In genomic region chr12:47786662-47786974, GRCh38 we compare ENCODE assay signal across 20 cellular contexts. TPM values are rescaled to one million over a fixed set of nuclear protein-coding genes. Genes with fewer than 3 reads are reported as not detected.
DNase-seq lines count a peak whose midpoint lies in the region; ATAC-seq and TF ChIP-seq lines count a peak whose summit lies in the region.
"Had no signal": no experiment of that assay in that cellular context is flagged by ENCODE, and none has a peak within 500 bp of the region (broad histone marks: within the 10 kb centered on the region; RNA-seq: fewer than 3 reads in every experiment).

No MANE protein-coding gene starts in this region.

- H3K9me3 Mint-ChIP-seq in activated T-cell treated with anti-CD3 and anti-CD28 coated beads, Interleukin-2, amount 50 U/mL, for 24 hours, result no peaks in the 10 kb centered on the region
- H3K9me3 Mint-ChIP-seq in activated T-helper 17 cell treated with anti-CD3 and anti-CD28 coated beads, Interleukin-2, amount 50 U/mL, for 72 hours, result no peaks in the 10 kb centered on the region
- H3K9me3 Mint-ChIP-seq in stimulated activated naive CD8-positive, alpha-beta T cell treated with anti-CD3 and anti-CD28 coated beads, Interleukin-15, amount 100 ng/mL, for 72 hours, result no peaks in the 10 kb centered on the region
- no peaks in the 10 kb centered on the region for H3K9me3 Mint-ChIP-seq in glutamatergic neuron (ENCODE audit: unreplicated experiment)
- H3K9me3 Mint-ChIP-seq: CD14-positive monocyte, H9 had no signal

- H3K27ac ChIP-seq in esophagus muscularis mucosa (replicated peaks in 1 of 4), result peak overlapping the region; percentile 58 to 71 (median 64)
- H3K27ac ChIP-seq: A549, pancreas, VCaP had no signal

- H3K36me3 ChIP-seq in esophagus muscularis mucosa, result peaks cover 75 to 100% (median 100%) of the 10 kb centered on the region in 4 donors

- no peak for DNase-seq in activated T-cell treated with anti-CD3 and anti-CD28 coated beads, Interleukin-2, amount 50 U/mL, for 24 hours
- DNase-seq in activated T-cell treated with anti-CD3 and anti-CD28 coated beads for 4 hours (no peak), esophagus muscularis mucosa (ENCODE audit: extremely low spot score) (no peak), lower leg skin (ENCODE audit: low spot score in 2 of 2) (no peak), glutamatergic neuron (no peak)
- DNase-seq in stimulated activated naive CD8-positive, alpha-beta T cell treated with anti-CD3 and anti-CD28 coated beads, Interleukin-15, amount 100 ng/mL, for 72 hours, result no peak
- DNase-seq: activated CD8-positive, alpha-beta memory T cell treated with anti-CD3 and anti-CD28 coated beads, Interleukin-2, amount 50 U/mL, for 4 hours; DMS79; foreskin fibroblast; H9; KBM-7; NCI-H2029 had no signal

- no peak for TF ChIP-seq POLR2A in esophagus muscularis mucosa (IDR thresholded peaks at IDR 0.05; ENCODE audit: low read depth)
- no peak for TF ChIP-seq POLR2A in lower leg skin (IDR thresholded peaks at IDR 0.05)

- 90% methylated on average over 7 of the region's 7 CpGs for WGBS in esophagus muscularis mucosa
- WGBS in lower leg skin, 2 donors, result 81 to 87% methylated on average over 4 to 7 of the region's 7 CpGs

- no peak overlapping the region for H3K4me3 ChIP-seq in esophagus muscularis mucosa
- no peak overlapping the region for H3K4me3 ChIP-seq in lower leg skin (ENCODE audit: low read depth, poor library complexity, severe bottlenecking)
- H3K4me3 ChIP-seq: A549, pancreas, skin epidermis had no signal

- H3K9me3 ChIP-seq in esophagus muscularis mucosa, result no peaks in the 10 kb centered on the region
- H3K9me3 ChIP-seq: A549, pancreas had no signal

- H3K4me1 ChIP-seq in esophagus muscularis mucosa, result peaks cover 5 to 54% (median 39%) of the 10 kb centered on the region in 4 donors
- H3K4me1 ChIP-seq: A549, pancreas had no signal

- no peak for ATAC-seq in activated T-helper 17 cell treated with anti-CD3 and anti-CD28 coated beads, Interleukin-2, amount 50 U/mL, for 72 hours (replicated peaks)
- ATAC-seq in stimulated activated naive CD8-positive, alpha-beta T cell treated with anti-CD3 and anti-CD28 coated beads, Interleukin-15, amount 100 ng/mL, for 72 hours, result no peak
- ATAC-seq in HG03378 (IDR thresholded peaks at IDR 0.05; ENCODE audit: unreplicated experiment), result no peak
- ATAC-seq: A549, pancreas, Right ventricle myocardium inferior had no signal

- TF ChIP-seq CTCF in esophagus muscularis mucosa (IDR thresholded peaks at IDR 0.05) (no peak), lower leg skin (IDR thresholded peaks at IDR 0.05) (no peak), glutamatergic neuron (IDR thresholded peaks at IDR 0.05; ENCODE audit: partially characterized antibody, unreplicated experiment) (no peak)

- no peak for TF ChIP-seq EP300 in esophagus muscularis mucosa (IDR thresholded peaks at IDR 0.05)

- H3K27me3 Mint-ChIP-seq in activated T-cell treated with anti-CD3 and anti-CD28 coated beads, Interleukin-2, amount 50 U/mL, for 24 hours, result no peaks in the 10 kb centered on the region
- H3K27me3 Mint-ChIP-seq in activated T-helper 17 cell treated with anti-CD3 and anti-CD28 coated beads, Interleukin-2, amount 50 U/mL, for 72 hours, result no peaks in the 10 kb centered on the region
- H3K27me3 Mint-ChIP-seq in stimulated activated naive CD8-positive, alpha-beta T cell treated with anti-CD3 and anti-CD28 coated beads, Interleukin-15, amount 100 ng/mL, for 72 hours, result no peaks in the 10 kb centered on the region
- peaks cover 3% of the 10 kb centered on the region for H3K27me3 Mint-ChIP-seq in glutamatergic neuron (ENCODE audit: unreplicated experiment)

- H3K4me1 Mint-ChIP-seq in activated T-cell treated with anti-CD3 and anti-CD28 coated beads, Interleukin-2, amount 50 U/mL, for 24 hours (ENCODE audit: low read depth), result peaks cover 32% of the 10 kb centered on the region
- peaks cover 8% of the 10 kb centered on the region for H3K4me1 Mint-ChIP-seq in activated T-helper 17 cell treated with anti-CD3 and anti-CD28 coated beads, Interleukin-2, amount 50 U/mL, for 72 hours
- peaks cover 87% of the 10 kb centered on the region for H3K4me1 Mint-ChIP-seq in stimulated activated naive CD8-positive, alpha-beta T cell treated with anti-CD3 and anti-CD28 coated beads, Interleukin-15, amount 100 ng/mL, for 72 hours
- H3K4me1 Mint-ChIP-seq in glutamatergic neuron (ENCODE audit: low read depth, unreplicated experiment), result peaks cover 2% of the 10 kb centered on the region
- H3K4me1 Mint-ChIP-seq: CD14-positive monocyte, H9 had no signal

- peak overlapping the region; percentile 94 for H3K27ac Mint-ChIP-seq in activated T-cell treated with anti-CD3 and anti-CD28 coated beads, Interleukin-2, amount 50 U/mL, for 24 hours
- peak overlapping the region; percentile 90 for H3K27ac Mint-ChIP-seq in activated T-helper 17 cell treated with anti-CD3 and anti-CD28 coated beads, Interleukin-2, amount 50 U/mL, for 72 hours
- peak overlapping the region; percentile 78 to 90 for H3K27ac Mint-ChIP-seq in stimulated activated naive CD8-positive, alpha-beta T cell treated with anti-CD3 and anti-CD28 coated beads, Interleukin-15, amount 100 ng/mL, for 72 hours
- no peak overlapping the region for H3K27ac Mint-ChIP-seq in glutamatergic neuron (ENCODE audit: unreplicated experiment)
- H3K27ac Mint-ChIP-seq: H9 had no signal

- intact Hi-C loops in esophagus muscularis mucosa (cut with DNase I), result no loop called here
- intact Hi-C loops in lower leg skin (cut with DNase I; ENCODE audit: low total_unique reads), result no loop called here

- H3K4me3 Mint-ChIP-seq in activated T-cell treated with anti-CD3 and anti-CD28 coated beads, Interleukin-2, amount 50 U/mL, for 24 hours, result no peak overlapping the region
- peak overlapping the region; percentile 26 for H3K4me3 Mint-ChIP-seq in activated T-helper 17 cell treated with anti-CD3 and anti-CD28 coated beads, Interleukin-2, amount 50 U/mL, for 72 hours
- no peak overlapping the region for H3K4me3 Mint-ChIP-seq in stimulated activated naive CD8-positive, alpha-beta T cell treated with anti-CD3 and anti-CD28 coated beads, Interleukin-15, amount 100 ng/mL, for 72 hours
- no peak overlapping the region for H3K4me3 Mint-ChIP-seq in glutamatergic neuron (ENCODE audit: unreplicated experiment)
- H3K4me3 Mint-ChIP-seq: CD14-positive monocyte, H9 had no signal

- H3K27me3 ChIP-seq in esophagus muscularis mucosa, result no peaks in the 10 kb centered on the region
- H3K27me3 ChIP-seq: pancreas had no signal

- H3K36me3 Mint-ChIP-seq in activated T-cell treated with anti-CD3 and anti-CD28 coated beads, Interleukin-2, amount 50 U/mL, for 24 hours (ENCODE audit: low read depth), result peaks cover 96% of the 10 kb centered on the region
- peaks cover 94% of the 10 kb centered on the region for H3K36me3 Mint-ChIP-seq in activated T-helper 17 cell treated with anti-CD3 and anti-CD28 coated beads, Interleukin-2, amount 50 U/mL, for 72 hours (ENCODE audit: low read depth)
- H3K36me3 Mint-ChIP-seq in glutamatergic neuron (ENCODE audit: unreplicated experiment), result no peaks in the 10 kb centered on the region

RNA-seq across cellular contexts. Expression of gene SLC48A1, which starts 13.6 kb away (rescaled TPM):
- 1 to 10 TPM; 6.7 to 8.2 TPM for total RNA-seq in activated T-helper 17 cell treated with anti-CD3 and anti-CD28 coated beads, Interleukin-2, amount 50 U/mL, for 72 hours
- total RNA-seq in esophagus muscularis mucosa (10 to 100 TPM; 34.5 to 56.0 (median 40.7) TPM), lower leg skin (10 to 100 TPM; 28.2 to 51.7 (median 48.6) TPM), glutamatergic neuron (ENCODE audit: unreplicated experiment) (15.7 TPM)

RNA-seq across cellular contexts. Expression of gene RAPGEF3, which starts 27.9 kb away (rescaled TPM):
- 1 to 10 TPM; 1.4 to 8.4 TPM for total RNA-seq in activated T-helper 17 cell treated with anti-CD3 and anti-CD28 coated beads, Interleukin-2, amount 50 U/mL, for 72 hours
- total RNA-seq in esophagus muscularis mucosa (10 to 100 TPM; 18.3 to 48.2 (median 32.5) TPM), lower leg skin (10 to 100 TPM; 13.4 to 27.8 (median 18.9) TPM), glutamatergic neuron (ENCODE audit: unreplicated experiment) (0.81 TPM)

RNA-seq across cellular contexts. Expression of gene HDAC7, which starts 33.1 kb away (rescaled TPM):
- 100 to 1,000 TPM; 163 to 471 TPM for total RNA-seq in activated T-helper 17 cell treated with anti-CD3 and anti-CD28 coated beads, Interleukin-2, amount 50 U/mL, for 72 hours
- total RNA-seq in esophagus muscularis mucosa (100 to 1,000 TPM in 1 of 4 donors, 10 to 100 TPM in 3; 58.3 to 105 (median 82.5) TPM), lower leg skin (100 to 1,000 TPM in 1 of 4 donors, 10 to 100 TPM in 3; 56.3 to 114 (median 63.5) TPM), glutamatergic neuron (ENCODE audit: unreplicated experiment) (67.9 TPM)
